ENCODE assay signal across 18 cellular contexts in the genomic region with DNA sequence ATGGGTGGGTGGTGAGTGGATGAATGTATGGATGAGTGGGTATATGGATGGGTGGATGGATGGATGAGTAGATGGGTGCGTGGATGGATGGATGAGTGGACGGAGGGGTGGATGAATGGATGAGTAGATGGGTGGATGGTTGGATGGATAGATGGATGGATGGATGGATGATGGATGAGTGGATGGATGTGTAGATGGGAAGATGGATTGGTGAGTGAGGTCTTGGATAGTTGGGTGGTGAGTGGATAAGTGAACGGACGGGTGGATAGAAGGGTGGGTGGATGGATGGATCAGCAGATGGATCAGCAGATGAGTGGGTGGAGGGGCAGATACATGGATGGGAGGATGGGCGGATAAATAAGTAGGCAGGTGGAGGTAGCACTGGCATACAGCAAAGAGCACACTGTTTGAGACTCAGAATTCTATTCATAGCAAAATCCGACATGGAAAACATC.
A peak's percentile ranks its signal among the peaks of the same experiment; 100 is the strongest.
DNase-seq lines count a peak whose midpoint lies in the region; ATAC-seq and TF ChIP-seq lines count a peak whose summit lies in the region.
"Had no signal": no experiment of that assay in that cellular context is flagged by ENCODE, and none has a peak within 500 bp of the region (broad histone marks: within the 10 kb centered on the region; RNA-seq: fewer than 3 reads in every experiment).

No MANE protein-coding gene starts in this region.

- H3K4me3 ChIP-seq in KMS-11 (IDR thresholded peaks at IDR 0.05; ENCODE audit: insufficient read depth, low read depth, low read length), result no peak overlapping the region

- no peak overlapping the region for H3K9ac ChIP-seq in KMS-11

- ATAC-seq in central memory CD8-positive, alpha-beta T cell (replicated peaks; ENCODE audit: extremely low read depth, poor library complexity, severe bottlenecking), result no peak
- ATAC-seq in stimulated activated memory B cell treated with anti-CD40 and anti-IgM and Interleukin-4, amounts not matched to agents 10 μg/mL and 1 μg/mL and 100 μg/mL, for 72 hours, result no peak

- H3K4me2 ChIP-seq in KMS-11, result peak overlapping the region; percentile 47

- peaks cover 3% of the 10 kb centered on the region for H3K36me3 Mint-ChIP-seq in T-helper 1 cell treated with Interleukin-12 subunit alpha and Interleukin-12 subunit beta and Interleukin-4 antibody, amounts not matched to agents 30 μg/mL and 1 μg/mL, for 36 hours (ENCODE audit: low read depth)
- H3K36me3 Mint-ChIP-seq in central memory CD8-positive, alpha-beta T cell (ENCODE audit: insufficient read depth), result peaks cover 18% of the 10 kb centered on the region
- no peaks in the 10 kb centered on the region for H3K36me3 Mint-ChIP-seq in stimulated activated memory B cell treated with anti-CD40 and anti-IgM and Interleukin-4, amounts not matched to agents 10 μg/mL and 1 μg/mL and 100 μg/mL, for 72 hours
- H3K36me3 Mint-ChIP-seq: activated naive CD4-positive, alpha-beta T cell treated with anti-CD3 and anti-CD28 coated beads, Interleukin-2, amount 10 ng/mL, durations not matched to agents 7 days and 5 days; stimulated activated naive B cell treated with anti-CD40 and anti-IgM and Interleukin-4, amounts not matched to agents 10 μg/mL and 1 μg/mL and 100 μg/mL, for 72 hours; type B pancreatic cell had no signal

- TF ChIP-seq CTCF in KMS-11 (conservative IDR thresholded peaks at IDR 0.05; ENCODE audit: low read depth, low read length), result no peak

- H3K27me3 Mint-ChIP-seq in T-helper 1 cell treated with Interleukin-12 subunit alpha and Interleukin-12 subunit beta and Interleukin-4 antibody, amounts not matched to agents 30 μg/mL and 1 μg/mL, for 36 hours (ENCODE audit: low read depth), result peaks cover under 1% of the 10 kb centered on the region
- no peaks in the 10 kb centered on the region for H3K27me3 Mint-ChIP-seq in central memory CD8-positive, alpha-beta T cell
- H3K27me3 Mint-ChIP-seq in stimulated activated memory B cell treated with anti-CD40 and anti-IgM and Interleukin-4, amounts not matched to agents 10 μg/mL and 1 μg/mL and 100 μg/mL, for 72 hours, result peaks cover 25% of the 10 kb centered on the region
- H3K27me3 Mint-ChIP-seq: activated T-cell treated with anti-CD3 and anti-CD28 coated beads, Interleukin-2, amount 50 U/mL, for 24 hours; type B pancreatic cell had no signal

- H3K4me3 Mint-ChIP-seq in T-helper 1 cell treated with Interleukin-12 subunit alpha and Interleukin-12 subunit beta and Interleukin-4 antibody, amounts not matched to agents 30 μg/mL and 1 μg/mL, for 36 hours, result no peak overlapping the region
- no peak overlapping the region for H3K4me3 Mint-ChIP-seq in central memory CD8-positive, alpha-beta T cell
- no peak overlapping the region for H3K4me3 Mint-ChIP-seq in stimulated activated memory B cell treated with anti-CD40 and anti-IgM and Interleukin-4, amounts not matched to agents 10 μg/mL and 1 μg/mL and 100 μg/mL, for 72 hours
- H3K4me3 Mint-ChIP-seq: activated naive CD4-positive, alpha-beta T cell treated with anti-CD3 and anti-CD28 coated beads, Interleukin-2, amount 10 ng/mL, durations not matched to agents 7 days and 5 days; activated T-cell treated with anti-CD3 and anti-CD28 coated beads, Interleukin-2, amount 50 U/mL, for 24 hours; endodermal cell; HFFc6; stimulated activated naive B cell treated with anti-CD40 and anti-IgM and Interleukin-4, amounts not matched to agents 10 μg/mL and 1 μg/mL and 100 μg/mL, for 72 hours had no signal

- DNase-seq in T-helper 1 cell, result no peak
- DNase-seq in central memory CD8-positive, alpha-beta T cell (ENCODE audit: low spot score in 2 of 2), result no peak
- no peak for DNase-seq in NCI-H1417 (lab: John Stamatoyannopoulos, UW)
- no peak for DNase-seq in RKO (ENCODE audit: low spot score)
- no peak for DNase-seq in putamen (ENCODE audit: low spot score)
- DNase-seq: AML-193, endodermal cell, HFFc6, NCI-H1417 treated with DMSO at 0.1 percent for 48 hours, NCI-H524, SW 1271 had no signal

- no peaks in the 10 kb centered on the region for H4K20me1 ChIP-seq in KMS-11 (ENCODE audit: insufficient read depth)

- H3K27ac ChIP-seq in KMS-11, result peak overlapping the region; percentile 90

- H3K4me1 Mint-ChIP-seq in T-helper 1 cell treated with Interleukin-12 subunit alpha and Interleukin-12 subunit beta and Interleukin-4 antibody, amounts not matched to agents 30 μg/mL and 1 μg/mL, for 36 hours (ENCODE audit: low read depth), result peaks cover 22% of the 10 kb centered on the region
- H3K4me1 Mint-ChIP-seq in central memory CD8-positive, alpha-beta T cell, result peaks cover 37% of the 10 kb centered on the region
- H3K4me1 Mint-ChIP-seq in stimulated activated memory B cell treated with anti-CD40 and anti-IgM and Interleukin-4, amounts not matched to agents 10 μg/mL and 1 μg/mL and 100 μg/mL, for 72 hours, result peaks cover 21% of the 10 kb centered on the region

- H3K27ac Mint-ChIP-seq in T-helper 1 cell treated with Interleukin-12 subunit alpha and Interleukin-12 subunit beta and Interleukin-4 antibody, amounts not matched to agents 30 μg/mL and 1 μg/mL, for 36 hours, result peak overlapping the region; percentile 70
- peak overlapping the region; percentile 95 for H3K27ac Mint-ChIP-seq in central memory CD8-positive, alpha-beta T cell (ENCODE audit: low read depth)
- H3K27ac Mint-ChIP-seq in stimulated activated memory B cell treated with anti-CD40 and anti-IgM and Interleukin-4, amounts not matched to agents 10 μg/mL and 1 μg/mL and 100 μg/mL, for 72 hours, result peak overlapping the region; percentile 90
- H3K27ac Mint-ChIP-seq: endodermal cell; stimulated activated naive B cell treated with anti-CD40 and anti-IgM and Interleukin-4, amounts not matched to agents 10 μg/mL and 1 μg/mL and 100 μg/mL, for 72 hours had no signal

- H3K9me3 Mint-ChIP-seq in T-helper 1 cell treated with Interleukin-12 subunit alpha and Interleukin-12 subunit beta and Interleukin-4 antibody, amounts not matched to agents 30 μg/mL and 1 μg/mL, for 36 hours, result no peaks in the 10 kb centered on the region
- H3K9me3 Mint-ChIP-seq in central memory CD8-positive, alpha-beta T cell, result no peaks in the 10 kb centered on the region
- peaks cover 11% of the 10 kb centered on the region for H3K9me3 Mint-ChIP-seq in stimulated activated memory B cell treated with anti-CD40 and anti-IgM and Interleukin-4, amounts not matched to agents 10 μg/mL and 1 μg/mL and 100 μg/mL, for 72 hours
- H3K9me3 Mint-ChIP-seq: activated naive CD4-positive, alpha-beta T cell treated with anti-CD3 and anti-CD28 coated beads, Interleukin-2, amount 10 ng/mL, durations not matched to agents 7 days and 5 days; activated T-cell treated with anti-CD3 and anti-CD28 coated beads, Interleukin-2, amount 50 U/mL, for 24 hours; endodermal cell; HFFc6; type B pancreatic cell had no signal

- H3K4me1 ChIP-seq in KMS-11 (ENCODE audit: low read depth, poor library complexity, severe bottlenecking), result peaks cover 45% of the 10 kb centered on the region

- H3K36me3 ChIP-seq in KMS-11 (ENCODE audit: insufficient read depth), result no peaks in the 10 kb centered on the region

- H2AFZ ChIP-seq in KMS-11 (ENCODE audit: low read depth), result no peak overlapping the region

- H3K79me2 ChIP-seq in KMS-11 (ENCODE audit: insufficient read depth, low read depth), result no peaks in the 10 kb centered on the region

- no peaks in the 10 kb centered on the region for H3K27me3 ChIP-seq in KMS-11 (ENCODE audit: insufficient read depth, low read depth)
